ENCODE assay signal across 1 cellular context in the genomic region with DNA sequence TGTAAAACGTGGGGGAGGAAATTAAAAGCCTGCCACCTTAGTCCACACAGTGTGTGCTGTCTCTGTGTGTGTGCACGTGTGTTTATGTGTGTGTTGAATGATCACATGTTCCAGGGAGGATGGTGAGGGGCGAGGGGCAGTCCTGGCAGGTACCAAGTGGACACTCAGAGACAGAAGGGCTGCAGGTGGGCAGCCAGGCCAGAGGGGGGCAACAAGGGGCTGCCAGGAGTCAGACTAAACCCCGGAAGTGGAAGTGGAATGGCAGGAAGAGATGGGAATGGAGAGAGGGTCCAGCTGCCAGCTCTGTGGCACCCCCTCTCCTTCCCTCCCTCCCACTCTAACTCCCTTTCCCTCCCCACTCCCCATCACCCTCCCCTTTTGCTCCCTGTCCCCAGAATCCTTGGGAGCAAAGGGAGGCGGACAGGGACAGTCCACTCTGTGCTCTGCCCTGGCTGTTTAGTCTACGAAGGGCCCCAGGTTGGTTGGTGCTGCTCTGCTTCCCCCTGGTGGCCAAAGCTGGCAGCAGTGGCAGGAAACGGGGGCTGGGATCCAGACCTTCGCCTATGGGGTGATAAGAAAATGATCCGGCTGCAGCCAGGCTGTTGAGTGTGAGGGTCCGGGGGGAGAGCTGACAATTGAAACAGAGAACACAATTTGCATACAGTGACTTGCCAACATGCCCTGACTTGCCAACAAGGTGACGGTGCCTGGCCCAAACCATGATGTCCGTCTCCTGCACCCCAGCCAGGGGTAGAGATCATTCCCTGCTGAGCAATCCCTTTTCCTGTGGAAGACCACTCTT.
TF ChIP-seq lines count a peak whose summit lies in the region.

No MANE protein-coding gene starts in this region.

TF ChIP-seq in GM12878, 131 proteins besides CTCF, POLR2A, EP300 and RAD21 (continued from another document):
- TF ChIP-seq, protein P1, sequence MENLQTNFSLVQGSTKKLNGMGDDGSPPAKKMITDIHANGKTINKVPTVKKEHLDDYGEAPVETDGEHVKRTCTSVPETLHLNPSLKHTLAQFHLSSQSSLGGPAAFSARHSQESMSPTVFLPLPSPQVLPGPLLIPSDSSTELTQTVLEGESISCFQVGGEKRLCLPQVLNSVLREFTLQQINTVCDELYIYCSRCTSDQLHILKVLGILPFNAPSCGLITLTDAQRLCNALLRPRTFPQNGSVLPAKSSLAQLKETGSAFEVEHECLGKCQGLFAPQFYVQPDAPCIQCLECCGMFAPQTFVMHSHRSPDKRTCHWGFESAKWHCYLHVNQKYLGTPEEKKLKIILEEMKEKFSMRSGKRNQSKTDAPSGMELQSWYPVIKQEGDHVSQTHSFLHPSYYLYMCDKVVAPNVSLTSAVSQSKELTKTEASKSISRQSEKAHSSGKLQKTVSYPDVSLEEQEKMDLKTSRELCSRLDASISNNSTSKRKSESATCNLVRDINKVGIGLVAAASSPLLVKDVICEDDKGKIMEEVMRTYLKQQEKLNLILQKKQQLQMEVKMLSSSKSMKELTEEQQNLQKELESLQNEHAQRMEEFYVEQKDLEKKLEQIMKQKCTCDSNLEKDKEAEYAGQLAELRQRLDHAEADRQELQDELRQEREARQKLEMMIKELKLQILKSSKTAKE (IDR thresholded peaks at IDR 0.05; ENCODE audit: low read depth, poor library complexity, severe bottlenecking), result peak; percentile 72
- TF ChIP-seq KAT2A (conservative IDR thresholded peaks at IDR 0.05; ENCODE audit: control insufficient read depth, low read depth, low read length) (no peak), POU2F2 (IDR thresholded peaks at IDR 0.05; ENCODE audit: borderline replicate concordance, low read depth, low read length) (peak; percentile 94), ATF7 (IDR thresholded peaks at IDR 0.05; ENCODE audit: low read depth) (0 out of 2 replicates have a peak, but pooled peaks have one; percentile 11), ZNF207 (IDR thresholded peaks at IDR 0.05; ENCODE audit: borderline replicate concordance) (0 out of 2 replicates have a peak, but pooled peaks have one; percentile 26), TCF12 (IDR thresholded peaks at IDR 0.05; ENCODE audit: low read depth, low read length) (no peak), SP1 (IDR thresholded peaks at IDR 0.05; ENCODE audit: low read depth, low read length) (peak; percentile 34), EGR1 (IDR thresholded peaks at IDR 0.05; ENCODE audit: borderline replicate concordance in 1 of 2, low read depth in 2 of 2, low read length in 2 of 2) (0 out of 3 replicates have a peak, but pooled peaks of 1 of the 2 experiments have one; percentile 12), SMC3 (IDR thresholded peaks at IDR 0.05; ENCODE audit: borderline replicate concordance, low read length) (peak; percentile 78), ZNF274 (IDR thresholded peaks at IDR 0.05; ENCODE audit: insufficient read depth, insufficient read length) (no peak), TAF1 (IDR thresholded peaks at IDR 0.05; ENCODE audit: borderline replicate concordance, low read depth, low read length) (0 out of 2 replicates have a peak, but pooled peaks have one; percentile 23), IRF4 (IDR thresholded peaks at IDR 0.05; ENCODE audit: low read depth, low read length) (no peak), CHD2 (IDR thresholded peaks at IDR 0.05; ENCODE audit: borderline replicate concordance, low read depth, low read length) (0 out of 2 replicates have a peak, but pooled peaks have one; percentile 42), YY1 (IDR thresholded peaks at IDR 0.05; ENCODE audit: low read depth, low read length) (peak; percentile 53; the same call in 1 of the 2 replicates), IKZF1 (conservative IDR thresholded peaks at IDR 0.05) (peak; percentile 49), NBN (IDR thresholded peaks at IDR 0.05) (peak; percentile 59; the same call in 1 of the 2 replicates), IKZF2 (IDR thresholded peaks at IDR 0.05) (peak in 1 of 2 experiments; percentile 43; a peak in 2 of 4 replicates)
- TF ChIP-seq, protein P2, sequence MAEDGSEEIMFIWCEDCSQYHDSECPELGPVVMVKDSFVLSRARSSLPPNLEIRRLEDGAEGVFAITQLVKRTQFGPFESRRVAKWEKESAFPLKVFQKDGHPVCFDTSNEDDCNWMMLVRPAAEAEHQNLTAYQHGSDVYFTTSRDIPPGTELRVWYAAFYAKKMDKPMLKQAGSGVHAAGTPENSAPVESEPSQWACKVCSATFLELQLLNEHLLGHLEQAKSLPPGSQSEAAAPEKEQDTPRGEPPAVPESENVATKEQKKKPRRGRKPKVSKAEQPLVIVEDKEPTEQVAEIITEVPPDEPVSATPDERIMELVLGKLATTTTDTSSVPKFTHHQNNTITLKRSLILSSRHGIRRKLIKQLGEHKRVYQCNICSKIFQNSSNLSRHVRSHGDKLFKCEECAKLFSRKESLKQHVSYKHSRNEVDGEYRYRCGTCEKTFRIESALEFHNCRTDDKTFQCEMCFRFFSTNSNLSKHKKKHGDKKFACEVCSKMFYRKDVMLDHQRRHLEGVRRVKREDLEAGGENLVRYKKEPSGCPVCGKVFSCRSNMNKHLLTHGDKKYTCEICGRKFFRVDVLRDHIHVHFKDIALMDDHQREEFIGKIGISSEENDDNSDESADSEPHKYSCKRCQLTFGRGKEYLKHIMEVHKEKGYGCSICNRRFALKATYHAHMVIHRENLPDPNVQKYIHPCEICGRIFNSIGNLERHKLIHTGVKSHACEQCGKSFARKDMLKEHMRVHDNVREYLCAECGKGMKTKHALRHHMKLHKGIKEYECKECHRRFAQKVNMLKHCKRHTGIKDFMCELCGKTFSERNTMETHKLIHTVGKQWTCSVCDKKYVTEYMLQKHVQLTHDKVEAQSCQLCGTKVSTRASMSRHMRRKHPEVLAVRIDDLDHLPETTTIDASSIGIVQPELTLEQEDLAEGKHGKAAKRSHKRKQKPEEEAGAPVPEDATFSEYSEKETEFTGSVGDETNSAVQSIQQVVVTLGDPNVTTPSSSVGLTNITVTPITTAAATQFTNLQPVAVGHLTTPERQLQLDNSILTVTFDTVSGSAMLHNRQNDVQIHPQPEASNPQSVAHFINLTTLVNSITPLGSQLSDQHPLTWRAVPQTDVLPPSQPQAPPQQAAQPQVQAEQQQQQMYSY (CRISPR knock-in tag; IDR thresholded peaks at IDR 0.05), result no peak
- TF ChIP-seq, protein P3, sequence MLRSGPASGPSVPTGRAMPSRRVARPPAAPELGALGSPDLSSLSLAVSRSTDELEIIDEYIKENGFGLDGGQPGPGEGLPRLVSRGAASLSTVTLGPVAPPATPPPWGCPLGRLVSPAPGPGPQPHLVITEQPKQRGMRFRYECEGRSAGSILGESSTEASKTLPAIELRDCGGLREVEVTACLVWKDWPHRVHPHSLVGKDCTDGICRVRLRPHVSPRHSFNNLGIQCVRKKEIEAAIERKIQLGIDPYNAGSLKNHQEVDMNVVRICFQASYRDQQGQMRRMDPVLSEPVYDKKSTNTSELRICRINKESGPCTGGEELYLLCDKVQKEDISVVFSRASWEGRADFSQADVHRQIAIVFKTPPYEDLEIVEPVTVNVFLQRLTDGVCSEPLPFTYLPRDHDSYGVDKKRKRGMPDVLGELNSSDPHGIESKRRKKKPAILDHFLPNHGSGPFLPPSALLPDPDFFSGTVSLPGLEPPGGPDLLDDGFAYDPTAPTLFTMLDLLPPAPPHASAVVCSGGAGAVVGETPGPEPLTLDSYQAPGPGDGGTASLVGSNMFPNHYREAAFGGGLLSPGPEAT (IDR thresholded peaks at IDR 0.05; ENCODE audit: low read depth), result no peak
- TF ChIP-seq, protein P4, sequence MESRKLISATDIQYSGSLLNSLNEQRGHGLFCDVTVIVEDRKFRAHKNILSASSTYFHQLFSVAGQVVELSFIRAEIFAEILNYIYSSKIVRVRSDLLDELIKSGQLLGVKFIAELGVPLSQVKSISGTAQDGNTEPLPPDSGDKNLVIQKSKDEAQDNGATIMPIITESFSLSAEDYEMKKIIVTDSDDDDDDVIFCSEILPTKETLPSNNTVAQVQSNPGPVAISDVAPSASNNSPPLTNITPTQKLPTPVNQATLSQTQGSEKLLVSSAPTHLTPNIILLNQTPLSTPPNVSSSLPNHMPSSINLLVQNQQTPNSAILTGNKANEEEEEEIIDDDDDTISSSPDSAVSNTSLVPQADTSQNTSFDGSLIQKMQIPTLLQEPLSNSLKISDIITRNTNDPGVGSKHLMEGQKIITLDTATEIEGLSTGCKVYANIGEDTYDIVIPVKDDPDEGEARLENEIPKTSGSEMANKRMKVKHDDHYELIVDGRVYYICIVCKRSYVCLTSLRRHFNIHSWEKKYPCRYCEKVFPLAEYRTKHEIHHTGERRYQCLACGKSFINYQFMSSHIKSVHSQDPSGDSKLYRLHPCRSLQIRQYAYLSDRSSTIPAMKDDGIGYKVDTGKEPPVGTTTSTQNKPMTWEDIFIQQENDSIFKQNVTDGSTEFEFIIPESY (IDR thresholded peaks at IDR 0.05), result no peak
